Comparison of ENCODE assay signal across 1 cellular context in genomic region chr17:8383143-8383974, GRCh38.
TF ChIP-seq lines count a peak whose summit lies in the region.

Gene RPL26, minus strand, starts transcription at chr17:8383193. Its CDS starts 883 bp downstream, at chr17:8382310.

TF ChIP-seq in A549, 52 proteins besides CTCF, POLR2A, EP300 and RAD21 (continued from another document):
- no peak for TF ChIP-seq PBX3 (IDR thresholded peaks at IDR 0.05)
- TF ChIP-seq E2F6 (IDR thresholded peaks at IDR 0.05; ENCODE audit: borderline replicate concordance, low read depth), result peak; percentile 81
- TF ChIP-seq RNF2 (IDR thresholded peaks at IDR 0.05; ENCODE audit: borderline replicate concordance, low read depth), result peak; percentile 71; the same call in 1 of the 2 replicates
- peak; percentile 95 for TF ChIP-seq SMC3 (IDR thresholded peaks at IDR 0.05)
- TF ChIP-seq, protein P1, sequence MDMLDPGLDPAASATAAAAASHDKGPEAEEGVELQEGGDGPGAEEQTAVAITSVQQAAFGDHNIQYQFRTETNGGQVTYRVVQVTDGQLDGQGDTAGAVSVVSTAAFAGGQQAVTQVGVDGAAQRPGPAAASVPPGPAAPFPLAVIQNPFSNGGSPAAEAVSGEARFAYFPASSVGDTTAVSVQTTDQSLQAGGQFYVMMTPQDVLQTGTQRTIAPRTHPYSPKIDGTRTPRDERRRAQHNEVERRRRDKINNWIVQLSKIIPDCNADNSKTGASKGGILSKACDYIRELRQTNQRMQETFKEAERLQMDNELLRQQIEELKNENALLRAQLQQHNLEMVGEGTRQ (IDR thresholded peaks at IDR 0.05), result 0 out of 2 replicates have a peak, but pooled peaks have one; percentile 8
- peak; percentile 68 for TF ChIP-seq GATA3 (IDR thresholded peaks at IDR 0.05; ENCODE audit: borderline replicate concordance)
- TF ChIP-seq MAX (IDR thresholded peaks at IDR 0.05), result peak; percentile 46
- peak; percentile 95 to 98 for TF ChIP-seq CEBPB (IDR thresholded peaks at IDR 0.05)
- TF ChIP-seq BCL3 (IDR thresholded peaks at IDR 0.05), result peak; percentile 98; the same call in 2 of the 3 replicates
